8 cellular contexts compared by ENCODE assay signal in genomic region chr9:133534346-133535284, GRCh38. TPM values are rescaled to one million over a fixed set of nuclear protein-coding genes. Genes with fewer than 3 reads are reported as not detected.
DNase-seq lines count a peak whose midpoint lies in the region; ATAC-seq and TF ChIP-seq lines count a peak whose summit lies in the region.

ADAMTSL2 (plus strand) TSS chr9:133534704; CDS start chr9:133536713, 2,009 bp downstream.

- peak within 1 kb of the TSS; percentile 14 for H3K4me3 Mint-ChIP-seq in Caco-2 (ENCODE audit: unreplicated experiment)
- H3K4me3 Mint-ChIP-seq in activated T-cell treated with anti-CD3 and anti-CD28 coated beads, Interleukin-2, amount 50 U/mL, for 72 hours, result peak within 1 kb of the TSS in 1 of 2 donors; percentile 36

- TF ChIP-seq POLR2A in heart left ventricle (IDR thresholded peaks at IDR 0.05), result no peak

- no peaks in the 10 kb centered on the region for H3K4me1 Mint-ChIP-seq in Caco-2 (ENCODE audit: low read depth, unreplicated experiment)
- peaks cover 16% of the 10 kb centered on the region for H3K4me1 Mint-ChIP-seq in activated T-cell treated with anti-CD3 and anti-CD28 coated beads, Interleukin-2, amount 50 U/mL, for 72 hours (ENCODE audit: low read depth)

- POLR2A ChIA-PET in Caco-2 (lab: Charles Lee), result no interaction called here

- no peaks in the 10 kb centered on the region for H3K36me3 ChIP-seq in Caco-2 (ENCODE audit: control insufficient read depth, insufficient read depth, low read length)
- H3K36me3 ChIP-seq in heart left ventricle, result no peaks in the 10 kb centered on the region

- H3K4me3 ChIP-seq in Caco-2 (ENCODE audit: low read depth, low read length) (peak within 1 kb of the TSS; percentile 20), heart left ventricle (peak within 1 kb of the TSS; percentile 4 to 61 (median 50))

- intact Hi-C loops in Caco-2 (cut with micrococcal nuclease; ENCODE audit: unreplicated experiment), result loop anchor here (5.0 kb wide), 1 partner anchor 43 kb away; no protein-coding TSS in a partner anchor
- intact Hi-C loops in heart left ventricle (cut with DNase I), result loop anchor here in 5 of 10 donors (2.0 to 10.0 kb wide), 6 partner anchors 38 to 460 kb away; partner anchors contain the start of gene VAV2 (in 1 of the 5)
- intact Hi-C loops in posterior cingulate gyrus (cut with DNase I), result loop anchor here (5.0 to 10.0 kb wide), 2 partner anchors 38 to 180 kb away; no protein-coding TSS in a partner anchor

- H3K36me3 Mint-ChIP-seq in Caco-2 (ENCODE audit: insufficient read depth, unreplicated experiment), result no peaks in the 10 kb centered on the region
- H3K36me3 Mint-ChIP-seq in activated T-cell treated with anti-CD3 and anti-CD28 coated beads, Interleukin-2, amount 50 U/mL, for 72 hours (ENCODE audit: insufficient read depth in 2 of 2), result no peaks in the 10 kb centered on the region

- no peaks in the 10 kb centered on the region for H3K27me3 Mint-ChIP-seq in Caco-2 (ENCODE audit: insufficient read depth, unreplicated experiment)
- peaks cover 19% of the 10 kb centered on the region for H3K27me3 Mint-ChIP-seq in activated T-cell treated with anti-CD3 and anti-CD28 coated beads, Interleukin-2, amount 50 U/mL, for 72 hours (ENCODE audit: low read depth)

- H3K9me3 Mint-ChIP-seq in Caco-2 (ENCODE audit: unreplicated experiment), result no peaks in the 10 kb centered on the region
- no peaks in the 10 kb centered on the region for H3K9me3 Mint-ChIP-seq in activated T-cell treated with anti-CD3 and anti-CD28 coated beads, Interleukin-2, amount 50 U/mL, for 72 hours

- DNase-seq in Caco-2 (peak in 1 of 2 experiments; percentile 37), NCI-H1436 (lab: John Stamatoyannopoulos, UW) (peak; percentile 56), heart left ventricle (peak; percentile 78 to 91 (median 81)), posterior cingulate gyrus (peak; percentile 52 to 95 (median 70)), LoVo (ENCODE audit: low spot score) (no peak)
- DNase-seq in activated T-cell treated with anti-CD3 and anti-CD28 coated beads, Interleukin-2, amount 50 U/mL, for 72 hours, result peak; percentile 9 to 25

- peak; percentile 37 to 51 for ATAC-seq in activated T-cell treated with anti-CD3 and anti-CD28 coated beads, Interleukin-2, amount 50 U/mL, for 72 hours (replicated peaks in 1 of 2)
- ATAC-seq in heart left ventricle (peak in 3 of 4 donors; percentile 59 to 78 (median 62)), HG03354 (IDR thresholded peaks at IDR 0.05; ENCODE audit: poor library complexity, severe bottlenecking, unreplicated experiment) (no peak), GM19463 (IDR thresholded peaks at IDR 0.05; ENCODE audit: unreplicated experiment) (no peak)

- BruUV-seq in Caco-2 (replicated peaks; lab: Mats Ljungman, UMichigan), result no TSS peak

- CTCF ChIA-PET in Caco-2 (lab: Charles Lee), result no interaction called here

- peak within 1 kb of the TSS in 11 of 12 donors; percentile 1 to 81 (median 60) for H3K27ac ChIP-seq in heart left ventricle

- H3K9me3 ChIP-seq in Caco-2, result no peaks in the 10 kb centered on the region
- no peaks in the 10 kb centered on the region for H3K9me3 ChIP-seq in heart left ventricle

- 2 to 4% (median 2%) methylated on average over 35 to 70 of the region's 70 CpGs for WGBS in heart left ventricle, 4 donors

- no peak within 1 kb of the TSS for H3K27ac Mint-ChIP-seq in Caco-2 (ENCODE audit: unreplicated experiment)
- H3K27ac Mint-ChIP-seq in activated T-cell treated with anti-CD3 and anti-CD28 coated beads, Interleukin-2, amount 50 U/mL, for 72 hours, result no peak within 1 kb of the TSS

- H3K4me1 ChIP-seq in Caco-2 (peaks cover 5% of the 10 kb centered on the region; the same call in 1 of the 2 replicates), heart left ventricle (peaks cover 0 to 55% (median 29%) of the 10 kb centered on the region in 12 donors)

- no peak for TF ChIP-seq CTCF in Caco-2 (IDR thresholded peaks at IDR 0.05; ENCODE audit: insufficient read depth in 1 of 2, low read depth in 1 of 2, low read length in 1 of 2, severe bottlenecking in 1 of 2, unreplicated experiment in 1 of 2)
- TF ChIP-seq CTCF in heart left ventricle (IDR thresholded peaks at IDR 0.05), result no peak

- H3K27me3 ChIP-seq in Caco-2 (replicated peaks; ENCODE audit: control insufficient read depth, insufficient read depth, low read length), result no peaks in the 10 kb centered on the region
- H3K27me3 ChIP-seq in heart left ventricle, result peaks cover 0 to 18% (median 0%) of the 10 kb centered on the region in 9 donors

RNA-seq across cellular contexts. Expression of gene ADAMTSL2, which starts in this region (rescaled TPM):
- total RNA-seq in Caco-2 (2022) (0.46 and 0.68 TPM in 2 replicates), heart left ventricle (1 to 10 TPM; 2.3 to 5.1 (median 4.2) TPM)
- under 1 TPM; 0.07 to 0.17 TPM for total RNA-seq in activated T-cell treated with anti-CD3 and anti-CD28 coated beads, Interleukin-2, amount 50 U/mL, for 72 hours
- polyA plus RNA-seq in heart left ventricle, result 1 to 10 TPM; 2.3 to 3.5 TPM

Comparison
In these comparisons a context has a peak if more than half of its experiments do, and no peak if none do; other contexts are left out.
1. Peak in DNase-seq and ATAC-seq in activated T-cell treated with anti-CD3 and anti-CD28 coated beads, Interleukin-2, amount 50 U/mL, for 72 hours; RNA of the gene not detected or under 1 TPM.
2. ATAC-seq: peak in heart left ventricle (3 of 4); none in HG03354 (single experiment) and GM19463 (single experiment).